8 cellular contexts compared by ENCODE assay signal in genomic region chr13:113297370-113297871, GRCh38.
DNase-seq lines count a peak whose midpoint lies in the region; TF ChIP-seq lines count a peak whose summit lies in the region.

No MANE protein-coding gene starts in this region.

- WGBS in iPS DF 6.9 (ENCODE audit: insufficient coverage, insufficient read length) = no CpG with 5 or more reads among the region's 49 CpGs

- no peaks in the 10 kb centered on the region for H3K36me3 ChIP-seq in HEK293 (ENCODE audit: control insufficient read depth in 2 of 2, insufficient read depth in 1 of 2, low read length in 2 of 2)
- no peaks in the 10 kb centered on the region for H3K36me3 ChIP-seq in OCI-LY3 (replicated peaks; ENCODE audit: low read depth, low read length)
- H3K36me3 ChIP-seq in iPS DF 6.9 (ENCODE audit: control insufficient read depth, insufficient read depth, low read length) = no peaks in the 10 kb centered on the region

- H3K4me1 ChIP-seq in HEK293 (ENCODE audit: control insufficient read depth, insufficient read depth, low read length) = no peaks in the 10 kb centered on the region
- H3K4me1 ChIP-seq in OCI-LY3 (ENCODE audit: low read length) = peaks cover 14% of the 10 kb centered on the region
- no peaks in the 10 kb centered on the region for H3K4me1 ChIP-seq in iPS DF 6.9 (ENCODE audit: control insufficient read depth, insufficient read depth, low read length)

- H3K27me3 ChIP-seq in OCI-LY3 (ENCODE audit: low read depth, low read length) = peaks cover 13% of the 10 kb centered on the region
- H3K27me3 ChIP-seq in iPS DF 6.9 (ENCODE audit: control insufficient read depth, insufficient read depth, low read length) = no peaks in the 10 kb centered on the region

- peaks cover 6% of the 10 kb centered on the region; the same call in 1 of the 2 replicates for H4K20me1 ChIP-seq in OCI-LY3 (ENCODE audit: insufficient read depth, low read length)

- H3K4me3 ChIP-seq in HEK293 (ENCODE audit: low read depth, low read length) = peak overlapping the region; percentile 71
- H3K4me3 ChIP-seq in OCI-LY3 (ENCODE audit: low read length) = peak overlapping the region; percentile 98
- peak overlapping the region; percentile 69 for H3K4me3 ChIP-seq in iPS DF 6.9 (ENCODE audit: low read length)

- H2AFZ ChIP-seq in OCI-LY3 (ENCODE audit: low read depth, low read length) = peak overlapping the region; percentile 40; the same call in 1 of the 2 replicates

- peak; percentile 68 for DNase-seq in GM13977 (ENCODE audit: low spot score)
- DNase-seq in activated naive CD4-positive, alpha-beta T cell treated with Interleukin-2 at 50 U/mL for 16 hours = peak; percentile 63
- no peak for DNase-seq in iPS DF 6.9 (ENCODE audit: low read depth, low spot score)
- peak; percentile 45 for DNase-seq in stimulated activated CD4-positive, alpha-beta T cell treated with anti-CD3 and anti-CD28 coated beads, Interleukin-15, amount 100 ng/mL, for 24 hours
- no peak for DNase-seq in SHP77 (lab: John Stamatoyannopoulos, UW)
- DNase-seq in glomerular visceral epithelial cell (ENCODE audit: extremely low spot score) = no peak

- H3K27ac ChIP-seq in HEK293 (ENCODE audit: extremely low read depth, low read depth, low read length) (peak overlapping the region; percentile 55; the same call in 1 of the 2 replicates), OCI-LY3 (ENCODE audit: low read length) (no peak overlapping the region; the same call in 1 of the 2 replicates), iPS DF 6.9 (ENCODE audit: low read length) (no peak overlapping the region)

- peaks cover 48% of the 10 kb centered on the region for H3K79me2 ChIP-seq in OCI-LY3 (ENCODE audit: low read length)

- H3K4me2 ChIP-seq in OCI-LY3 (ENCODE audit: low read length) = peak overlapping the region; percentile 91

- CTCF ChIA-PET in HEK293 (lab: Yijun Ruan, JAX) = interaction anchor here (0.6 kb wide), 1 partner anchor 100 kb away, joined by 3 read pairs; no protein-coding TSS in a partner anchor

- in situ Hi-C loops in GM13977 (cut with MboI; ENCODE audit: low pct_unique_long_range_greater_than_20kb, low sequenced_read_pairs, unreplicated experiment) = no loop called here

- POLR2A ChIA-PET in HEK293 (lab: Yijun Ruan, JAX) = no interaction called here

- H3K9ac ChIP-seq in OCI-LY3 (ENCODE audit: low read length) = peak overlapping the region; percentile 73

- TF ChIP-seq CTCF in GM13977 (IDR thresholded peaks at IDR 0.05; ENCODE audit: extremely low read depth, insufficient read depth, missing control alignments) = no peak
- TF ChIP-seq CTCF in HEK293 (tag by site-specific recombination; IDR thresholded peaks at IDR 0.05) = no peak
- TF ChIP-seq CTCF in OCI-LY3 (IDR thresholded peaks at IDR 0.05; ENCODE audit: low read depth, low read length) = no peak

- H3K9me3 ChIP-seq in HEK293 (ENCODE audit: control insufficient read depth, insufficient read depth, low read depth, low read length) (no peaks in the 10 kb centered on the region), OCI-LY3 (ENCODE audit: insufficient read depth, low read length) (no peaks in the 10 kb centered on the region), iPS DF 6.9 (ENCODE audit: control insufficient read depth, insufficient read depth, low read length) (no peaks in the 10 kb centered on the region)

TF ChIP-seq in HEK293, 187 proteins besides CTCF, POLR2A, EP300 and RAD21:
- TF ChIP-seq ZNF670 (tag by site-specific recombination; IDR thresholded peaks at IDR 0.05; ENCODE audit: low read depth) (no peak), ZBTB17 (tag by site-specific recombination; IDR thresholded peaks at IDR 0.05) (peak; percentile 37), ZNF335 (tag by site-specific recombination; conservative IDR thresholded peaks at IDR 0.05) (peak; percentile 51)

Comparison
In these comparisons a context has a peak if more than half of its experiments do, and no peak if none do; other contexts are left out.
1. DNase-seq: peak in GM13977 (single experiment), activated naive CD4-positive, alpha-beta T cell treated with Interleukin-2 at 50 U/mL for 16 hours (single experiment) and stimulated activated CD4-positive, alpha-beta T cell treated with anti-CD3 and anti-CD28 coated beads, Interleukin-15, amount 100 ng/mL, for 24 hours (single experiment); none in iPS DF 6.9 (single experiment), SHP77 (0 of 2) and glomerular visceral epithelial cell (single experiment).
2. Peak in every context shown above with its lines, with median percentiles within 50 percentile points of each other: H3K4me3 ChIP-seq.